Comparison of ENCODE assay signal across 11 cellular contexts in genomic region chr6:149342525-149342924, GRCh38. TPM values are rescaled to one million over a fixed set of nuclear protein-coding genes. Genes with fewer than 3 reads are reported as not detected.
DNase-seq lines count a peak whose midpoint lies in the region; ATAC-seq, FAIRE-seq and TF ChIP-seq lines count a peak whose summit lies in the region.
"Had no signal": no experiment of that assay in that cellular context is flagged by ENCODE, and none has a peak within 500 bp of the region (broad histone marks: within the 10 kb centered on the region; RNA-seq: fewer than 3 reads in every experiment).

No MANE protein-coding gene starts in this region.

- H3K4me3 ChIP-seq in psoas muscle, result no peak overlapping the region
- H3K4me3 ChIP-seq: colonic mucosa had no signal

- DNase-seq in cerebellum (ENCODE audit: low spot score) (peak; percentile 6), H54 (ENCODE audit: insufficient read length, low spot score) (no peak), psoas muscle (no peak), GM19240 (ENCODE audit: insufficient read length, low spot score) (no peak)
- DNase-seq in stimulated activated CD4-positive, alpha-beta T cell treated with anti-CD3 and anti-CD28 coated beads, Interleukin-1b, Interleukin-23, amount 100 ng/mL, for 48 hours, result no peak
- DNase-seq: activated CD4-positive, CD25-positive, alpha-beta regulatory T cell treated with anti-CD3 and anti-CD28 coated beads, Interleukin-2, amount 50 U/mL, for 72 hours; colonic mucosa; right cardiac atrium had no signal

- no peak for TF ChIP-seq CTCF in psoas muscle (IDR thresholded peaks at IDR 0.05)

- WGBS in psoas muscle, 3 donors, result 59 to 62% (median 62%) methylated on average over 1 of the region's 1 CpG

- ATAC-seq in GM18502 (IDR thresholded peaks at IDR 0.05; ENCODE audit: poor library complexity, unreplicated experiment) (peak; percentile 81), GM21360 (IDR thresholded peaks at IDR 0.05; ENCODE audit: unreplicated experiment) (peak; percentile 49), HG03378 (IDR thresholded peaks at IDR 0.05; ENCODE audit: unreplicated experiment) (peak; percentile 76), psoas muscle (no peak)
- ATAC-seq: right cardiac atrium had no signal

- intact Hi-C loops in psoas muscle (cut with DNase I), result no loop called here

- no peak for TF ChIP-seq POLR2A in H54 (IDR thresholded peaks at IDR 0.05; ENCODE audit: low read depth, low read length)

- no peak overlapping the region for H3K27ac ChIP-seq in psoas muscle
- H3K27ac ChIP-seq: colonic mucosa had no signal

- no peak for FAIRE-seq in H54 (lab: Jason Lieb, UNC)

- no peaks in the 10 kb centered on the region for H3K9me3 ChIP-seq in psoas muscle
- H3K9me3 ChIP-seq: colonic mucosa had no signal

- H3K36me3 ChIP-seq in psoas muscle (ENCODE audit: insufficient read depth in 1 of 2, low read depth in 1 of 2), result no peaks in the 10 kb centered on the region
- H3K36me3 ChIP-seq: colonic mucosa had no signal

- H3K4me1 ChIP-seq in psoas muscle, result peaks cover 41% of the 10 kb centered on the region
- H3K4me1 ChIP-seq: colonic mucosa had no signal

- H3K27me3 ChIP-seq in psoas muscle (ENCODE audit: insufficient read depth in 3 of 3, low read length in 2 of 3), result no peaks in the 10 kb centered on the region
- H3K27me3 ChIP-seq: colonic mucosa had no signal

RNA-seq across cellular contexts. Expression of gene TAB2, which starts 25.0 kb away (rescaled TPM):
- total RNA-seq in cerebellum, result 52.2 TPM
- total RNA-seq in psoas muscle, result 10 to 100 TPM; 44.3 to 72.2 (median 63.7) TPM
- 10 to 100 TPM; 35.9 to 86.0 (median 54.4) TPM for polyA plus RNA-seq in psoas muscle

RNA-seq across cellular contexts. Expression of gene SUMO4, which starts 57.5 kb away (rescaled TPM):
- total RNA-seq in cerebellum (12.2 TPM), psoas muscle (under 1 TPM; 0.26 to 0.42 (median 0.36) TPM)
- polyA plus RNA-seq in psoas muscle, result under 1 TPM in 1 of 3 donors, not detected in 2; 0.16 TPM

Comparison
In these comparisons a context has a peak if more than half of its experiments do, and no peak if none do; other contexts are left out.
1. ATAC-seq: peak in GM18502 (single experiment), GM21360 (single experiment) and HG03378 (single experiment); none in psoas muscle (0 of 4).